9 cellular contexts compared by ENCODE assay signal in the genomic region with DNA sequence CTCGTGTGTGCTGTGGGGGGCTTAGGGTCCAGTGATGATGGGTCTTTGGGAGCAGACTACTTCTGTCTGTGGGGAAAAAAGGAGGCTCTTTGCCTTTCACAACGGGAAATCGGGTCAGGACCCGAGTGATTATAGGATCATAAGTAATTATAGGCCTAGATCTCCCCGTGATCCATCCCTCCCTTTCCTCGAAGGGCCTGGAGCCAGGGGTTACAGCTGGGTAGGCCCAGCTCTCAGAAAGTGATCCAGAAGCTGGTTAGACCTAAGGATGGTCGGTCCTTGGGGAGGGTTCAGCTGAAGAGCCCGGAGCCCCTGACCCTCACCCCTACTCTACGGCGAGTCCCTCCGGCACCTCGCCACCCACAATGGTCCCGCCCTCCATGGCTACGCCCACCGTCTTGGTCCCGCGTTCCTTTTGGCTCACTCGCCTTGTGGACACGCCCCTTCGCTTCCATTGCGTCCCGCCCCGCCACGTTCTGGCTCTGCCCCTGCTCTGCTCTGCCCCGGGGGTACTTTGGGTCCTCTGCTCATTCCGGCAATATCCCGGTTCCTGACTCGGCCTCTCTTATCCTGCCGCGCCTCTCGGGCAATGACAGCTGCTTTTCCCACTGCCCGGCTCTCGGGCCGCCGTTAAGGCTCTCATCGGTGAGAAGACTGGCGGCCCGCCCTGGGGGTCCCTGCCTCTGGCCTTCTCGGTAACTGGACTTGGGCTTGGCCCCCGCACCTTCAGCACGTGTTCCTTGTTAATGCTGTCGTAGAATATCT. TPM values are rescaled to one million over a fixed set of nuclear protein-coding genes. Genes with fewer than 3 reads are reported as not detected.
A peak's percentile ranks its signal among the peaks of the same experiment; 100 is the strongest.
DNase-seq lines count a peak whose midpoint lies in the region; ATAC-seq, FAIRE-seq and TF ChIP-seq lines count a peak whose summit lies in the region.
"Had no signal": no experiment of that assay in that cellular context is flagged by ENCODE, and none has a peak within 500 bp of the region (broad histone marks: within the 10 kb centered on the region; RNA-seq: fewer than 3 reads in every experiment).

No MANE protein-coding gene starts in this region.

- 0 out of 2 replicates have a peak overlapping the region, but pooled peaks have one; percentile 48 for H3K27ac Mint-ChIP-seq in GM23338
- H3K27ac Mint-ChIP-seq in activated CD4-positive, alpha-beta T cell treated with anti-CD3 and anti-CD28 coated beads, Interleukin-2, amount 10 ng/mL, durations not matched to agents 24 days and 14 days: peak overlapping the region; percentile 21

- POLR2A ChIA-PET in HepG2 (lab: Yijun Ruan, JAX): no interaction called here

- H3K27me3 Mint-ChIP-seq in GM23338 (ENCODE audit: insufficient read depth, low read depth, poor library complexity): peaks cover 22% of the 10 kb centered on the region
- peaks cover 26% of the 10 kb centered on the region for H3K27me3 Mint-ChIP-seq in activated CD4-positive, alpha-beta T cell treated with anti-CD3 and anti-CD28 coated beads, Interleukin-2, amount 10 ng/mL, durations not matched to agents 24 days and 14 days

- H3K4me3 Mint-ChIP-seq in GM23338: peak overlapping the region; percentile 90
- peak overlapping the region; percentile 93 for H3K4me3 Mint-ChIP-seq in activated CD4-positive, alpha-beta T cell treated with anti-CD3 and anti-CD28 coated beads, Interleukin-2, amount 10 ng/mL, durations not matched to agents 24 days and 14 days

- TF ChIP-seq CTCF in GM23338 (conservative IDR thresholded peaks at IDR 0.05; ENCODE audit: low read depth in 2 of 2) (no peak; a peak in 1 of 4 replicates), coronary artery (IDR thresholded peaks at IDR 0.05) (no peak), HepG2 (CRISPR knock-in tag; IDR thresholded peaks at IDR 0.05) (no peak)

- H3F3A ChIP-seq in GM23338 (replicated peaks; ENCODE audit: low read depth): no peaks in the 10 kb centered on the region

- H3K9me2 ChIP-seq in GM23338 (ENCODE audit: insufficient read depth): no peaks in the 10 kb centered on the region

- FAIRE-seq in HepG2 (lab: Jason Lieb, UNC): no peak
- FAIRE-seq: islet of Langerhans had no signal

- H3K4me3 ChIP-seq in GM23338: peak overlapping the region; percentile 94
- H3K4me3 ChIP-seq in coronary artery: peak overlapping the region; percentile 72
- peak overlapping the region; percentile 30 to 63 (median 38); a peak in 4 of 6 replicates for H3K4me3 ChIP-seq in HepG2 (replicated peaks in 1 of 3; ENCODE audit: insufficient read depth in 1 of 3, low read depth in 2 of 3, low read length in 3 of 3)

- no peak for TF ChIP-seq RAD21 in HepG2 (CRISPR knock-in tag; IDR thresholded peaks at IDR 0.05)

- H3K36me3 ChIP-seq in GM23338 (ENCODE audit: insufficient read depth) (no peaks in the 10 kb centered on the region), HepG2 (replicated peaks in 1 of 2; ENCODE audit: control insufficient read depth in 1 of 2, insufficient read depth in 2 of 2, low read length in 2 of 2) (no peaks in the 10 kb centered on the region)

- H4K20me1 ChIP-seq in GM23338 (replicated peaks; ENCODE audit: insufficient read depth) (no peaks in the 10 kb centered on the region; the same call in 1 of the 2 replicates), HepG2 (ENCODE audit: insufficient read depth, low read length) (no peaks in the 10 kb centered on the region)

- TF ChIP-seq EP300 in HepG2 (IDR thresholded peaks at IDR 0.05; ENCODE audit: low read depth in 2 of 2, low read length in 2 of 2) (no peak), HepG2 (CRISPR knock-in tag; IDR thresholded peaks at IDR 0.05; ENCODE audit: borderline replicate concordance) (no peak)

- intact Hi-C loops in activated CD4-positive, alpha-beta T cell treated with anti-CD3 and anti-CD28 coated beads, Interleukin-2, amount 10 ng/mL, durations not matched to agents 24 days and 14 days (cut with micrococcal nuclease): loop anchor here (5.0 kb wide), 1 partner anchor 194 kb away; a partner anchor contains a TSS
- intact Hi-C loops in HepG2 (cut with micrococcal nuclease; ENCODE audit: unreplicated experiment): no loop called here

- H3K27me3 ChIP-seq in GM23338 (ENCODE audit: insufficient read depth) (no peaks in the 10 kb centered on the region), HepG2 (ENCODE audit: control insufficient read depth in 1 of 2, insufficient read depth in 2 of 2, low read length in 2 of 2) (peaks cover 4 to 58% of the 10 kb centered on the region in 2 experiments; a peak in 4 of 5 replicates)

- H3K9ac ChIP-seq in HepG2 (ENCODE audit: insufficient read depth, low read depth, low read length): no peak overlapping the region

- H3K27ac ChIP-seq in GM23338 (ENCODE audit: low read depth) (no peak overlapping the region), coronary artery (peak overlapping the region; percentile 48 to 84), HepG2 (ENCODE audit: extremely low read length, insufficient read depth, low read length) (no peak overlapping the region)

- CTCF ChIA-PET in HepG2 (lab: Yijun Ruan, JAX; ENCODE audit: low intra/inter-chr PET ratio, low total read pairs): no interaction called here

- H3K9me3 Mint-ChIP-seq in GM23338: no peaks in the 10 kb centered on the region; the same call in 2 of the 3 replicates
- H3K9me3 Mint-ChIP-seq in activated CD4-positive, alpha-beta T cell treated with anti-CD3 and anti-CD28 coated beads, Interleukin-2, amount 10 ng/mL, durations not matched to agents 24 days and 14 days: no peaks in the 10 kb centered on the region

- TF ChIP-seq POLR2A in HepG2 (IDR thresholded peaks at IDR 0.05; ENCODE audit: insufficient read depth in 1 of 2, low read depth in 2 of 2, low read length in 2 of 2): no peak

- in situ Hi-C loops in HepG2 (cut with HindIII; ENCODE audit: extremely low pct_ligation_motif_present, low pct_unique_long_range_greater_than_20kb): no loop called here

- H2AFZ ChIP-seq in GM23338 (peak overlapping the region; percentile 97), HepG2 (ENCODE audit: low read length) (no peak overlapping the region)

- H3K4me2 ChIP-seq in GM23338: peak overlapping the region; percentile 99
- H3K4me2 ChIP-seq in HepG2 (ENCODE audit: low read depth, low read length): peak overlapping the region; percentile 91

- H3K79me2 ChIP-seq in GM23338 (replicated peaks; ENCODE audit: insufficient read depth) (no peaks in the 10 kb centered on the region), HepG2 (ENCODE audit: insufficient read depth, low read length) (no peaks in the 10 kb centered on the region)

- no peaks in the 10 kb centered on the region for H3K9me3 ChIP-seq in HepG2 (ENCODE audit: low read length)

- no peaks in the 10 kb centered on the region for H3K36me3 Mint-ChIP-seq in GM23338 (ENCODE audit: low read depth)
- H3K36me3 Mint-ChIP-seq in activated CD4-positive, alpha-beta T cell treated with anti-CD3 and anti-CD28 coated beads, Interleukin-2, amount 10 ng/mL, durations not matched to agents 24 days and 14 days (ENCODE audit: low read depth): no peaks in the 10 kb centered on the region

- H3K4me1 Mint-ChIP-seq in GM23338: peaks cover 13% of the 10 kb centered on the region; the same call in 2 of the 3 replicates
- peaks cover 8% of the 10 kb centered on the region for H3K4me1 Mint-ChIP-seq in activated CD4-positive, alpha-beta T cell treated with anti-CD3 and anti-CD28 coated beads, Interleukin-2, amount 10 ng/mL, durations not matched to agents 24 days and 14 days

- BruUV-seq in HepG2 (replicated peaks; lab: Mats Ljungman, UMichigan): no TSS peak

- peak; percentile 93 for ATAC-seq in GM23338
- ATAC-seq in HepG2: peak; percentile 61
- no peak for ATAC-seq in HG03571 (IDR thresholded peaks at IDR 0.05; ENCODE audit: unreplicated experiment)

- 24% methylated on average over 17 of the region's 42 CpGs for WGBS in HepG2 (ENCODE audit: low lambda C conversion rate)

- H3K4me1 ChIP-seq in GM23338 (ENCODE audit: insufficient read depth): peaks cover 7% of the 10 kb centered on the region
- H3K4me1 ChIP-seq in HepG2 (ENCODE audit: insufficient read depth, low read length): peaks cover 24% of the 10 kb centered on the region

- peak; percentile 84 for DNase-seq in EH (ENCODE audit: low read depth)
- peak; percentile 98 for DNase-seq in GM23338 (ENCODE audit: low spot score)
- peak; percentile 64 for DNase-seq in NCI-H146 treated with DMSO at 0.1 percent for 48 hours (lab: John Stamatoyannopoulos, UW; ENCODE audit: unreplicated experiment)
- peak; percentile 95 for DNase-seq in activated CD4-positive, alpha-beta T cell treated with anti-CD3 and anti-CD28 coated beads, Interleukin-2, amount 10 ng/mL, durations not matched to agents 24 days and 14 days
- DNase-seq in coronary artery (ENCODE audit: low spot score): peak; percentile 87
- no peak for DNase-seq in HepG2 (ENCODE audit: low spot score)
- DNase-seq in stimulated activated CD4-positive, alpha-beta T cell treated with anti-CD3 and anti-CD28 coated beads, Interleukin-2, amount 100 ng/mL, for 4 hours (ENCODE audit: low read depth): peak; percentile 79

RNA-seq across cellular contexts. Expression of a gene that starts 5.0 kb away (rescaled TPM):
- total RNA-seq in GM23338 (2014; rRNA removed; shearing (Covaris generic)): not detected in 2 replicates
- polyA plus RNA-seq in GM23338 (2016; fragmentation: Nextera tagmentation; extraction: Ambion mirVana): 0.37 and 0.85 TPM in 2 replicates
- total RNA-seq in activated CD4-positive, alpha-beta T cell treated with anti-CD3 and anti-CD28 coated beads, Interleukin-2, amount 10 ng/mL, durations not matched to agents 24 days and 14 days: 0.31 TPM in 1 of 2 replicates, not detected in the other
- not detected in 2 replicates for total RNA-seq in HepG2 (2016; rRNA removed; fragmentation: Illumina TruSeq; extraction: Trizol)
- total RNA-seq in HepG2 (2016; cell fraction: cytosol; rRNA removed; fragmentation: Illumina TruSeq; extraction: Trizol; ENCODE audit: low read depth): not detected in 2 replicates
- total RNA-seq in HepG2 (2016; cell fraction: insoluble cytoplasmic fraction; rRNA removed; fragmentation: Illumina TruSeq; extraction: Trizol): not detected in 2 replicates
- not detected in 2 replicates for total RNA-seq in HepG2 (2016; cell fraction: membrane; rRNA removed; fragmentation: Illumina TruSeq; extraction: Trizol)
- total RNA-seq in HepG2 (2016; cell fraction: nucleus; rRNA removed; fragmentation: Illumina TruSeq; extraction: Trizol): not detected in 2 replicates
- polyA plus RNA-seq in HepG2 (2011; rRNA removed): not detected in 2 replicates
- not detected in 2 replicates for polyA plus RNA-seq in HepG2 (2011; cell fraction: cytosol; rRNA removed)
- polyA plus RNA-seq in HepG2 (2011; cell fraction: nucleus; rRNA removed): not detected in 2 replicates
- not detected in 2 replicates for polyA plus RNA-seq in HepG2 (2012)
- polyA plus RNA-seq in HepG2 (2016; cell fraction: cytosol; fragmentation: Illumina TruSeq; extraction: Trizol; ENCODE audit: low read depth): not detected in 2 replicates
- not detected in 2 replicates for polyA plus RNA-seq in HepG2 (2016; cell fraction: insoluble cytoplasmic fraction; fragmentation: Illumina TruSeq; extraction: Trizol; ENCODE audit: low read depth)
- not detected in 2 replicates for polyA plus RNA-seq in HepG2 (2016; cell fraction: membrane; fragmentation: Illumina TruSeq; extraction: Trizol; ENCODE audit: low read depth)
- polyA plus RNA-seq in HepG2 (2016; cell fraction: nucleus; fragmentation: Illumina TruSeq; extraction: Trizol; ENCODE audit: insufficient read depth, low read depth): not detected in 2 replicates
- polyA minus RNA-seq in HepG2 (2011; rRNA and poly(A)+ RNA removed; ENCODE audit: low replicate concordance): not detected in 2 replicates
- not detected in 2 replicates for polyA minus RNA-seq in HepG2 (2011; cell fraction: cytosol; rRNA and poly(A)+ RNA removed)
- not detected in 2 replicates for polyA minus RNA-seq in HepG2 (2011; cell fraction: nucleus; rRNA and poly(A)+ RNA removed)

RNA-seq across cellular contexts. Expression of a gene that starts 22.4 kb away (rescaled TPM):
- total RNA-seq in GM23338 (2014; rRNA removed; shearing (Covaris generic)): 0.45 and 0.70 TPM in 2 replicates
- polyA plus RNA-seq in GM23338 (2016; fragmentation: Nextera tagmentation; extraction: Ambion mirVana) (0.91 and 0.99 TPM in 2 replicates), HepG2 (2011; rRNA removed) (0.03 and 0.04 TPM in 2 replicates)
- 0.21 and 0.73 TPM in 2 replicates for total RNA-seq in activated CD4-positive, alpha-beta T cell treated with anti-CD3 and anti-CD28 coated beads, Interleukin-2, amount 10 ng/mL, durations not matched to agents 24 days and 14 days
- 0.07 TPM in 1 of 2 replicates, not detected in the other for total RNA-seq in HepG2 (2016; rRNA removed; fragmentation: Illumina TruSeq; extraction: Trizol)
- total RNA-seq in HepG2 (2016; cell fraction: cytosol; rRNA removed; fragmentation: Illumina TruSeq; extraction: Trizol; ENCODE audit: low read depth): not detected in 2 replicates
- total RNA-seq in HepG2 (2016; cell fraction: insoluble cytoplasmic fraction; rRNA removed; fragmentation: Illumina TruSeq; extraction: Trizol): 0.28 TPM in 1 of 2 replicates, not detected in the other
- not detected in 2 replicates for total RNA-seq in HepG2 (2016; cell fraction: membrane; rRNA removed; fragmentation: Illumina TruSeq; extraction: Trizol)
- total RNA-seq in HepG2 (2016; cell fraction: nucleus; rRNA removed; fragmentation: Illumina TruSeq; extraction: Trizol): 0.16 and 0.47 TPM in 2 replicates
- polyA plus RNA-seq in HepG2 (2011; cell fraction: cytosol; rRNA removed): 0.03 and 0.06 TPM in 2 replicates
- 0.10 and 0.32 TPM in 2 replicates for polyA plus RNA-seq in HepG2 (2011; cell fraction: nucleus; rRNA removed)
- 0.04 TPM in 1 of 2 replicates, not detected in the other for polyA plus RNA-seq in HepG2 (2012)
- not detected in 2 replicates for polyA plus RNA-seq in HepG2 (2016; cell fraction: cytosol; fragmentation: Illumina TruSeq; extraction: Trizol; ENCODE audit: low read depth)
- polyA plus RNA-seq in HepG2 (2016; cell fraction: insoluble cytoplasmic fraction; fragmentation: Illumina TruSeq; extraction: Trizol; ENCODE audit: low read depth): not detected in 2 replicates
- polyA plus RNA-seq in HepG2 (2016; cell fraction: membrane; fragmentation: Illumina TruSeq; extraction: Trizol; ENCODE audit: low read depth): not detected in 2 replicates
- polyA plus RNA-seq in HepG2 (2016; cell fraction: nucleus; fragmentation: Illumina TruSeq; extraction: Trizol; ENCODE audit: insufficient read depth, low read depth): 0.16 TPM in 1 of 2 replicates, not detected in the other
- 0.54 and 1.2 TPM in 2 replicates for polyA minus RNA-seq in HepG2 (2011; rRNA and poly(A)+ RNA removed; ENCODE audit: low replicate concordance)
- not detected in 2 replicates for polyA minus RNA-seq in HepG2 (2011; cell fraction: cytosol; rRNA and poly(A)+ RNA removed)
- 0.12 and 0.26 TPM in 2 replicates for polyA minus RNA-seq in HepG2 (2011; cell fraction: nucleus; rRNA and poly(A)+ RNA removed)

Comparison
In these comparisons a context has a peak if more than half of its experiments do, and no peak if none do; other contexts are left out.
1. H3K27ac ChIP-seq: peak in coronary artery (2 of 2); none in GM23338 (single experiment) and HepG2 (single experiment).
2. H3K4me3 ChIP-seq: peak in every context shown above with its lines; median percentile 94 in GM23338; 72 in coronary artery; 38 in HepG2.